Comparison of ENCODE assay signal across 15 cellular contexts in the genomic region with DNA sequence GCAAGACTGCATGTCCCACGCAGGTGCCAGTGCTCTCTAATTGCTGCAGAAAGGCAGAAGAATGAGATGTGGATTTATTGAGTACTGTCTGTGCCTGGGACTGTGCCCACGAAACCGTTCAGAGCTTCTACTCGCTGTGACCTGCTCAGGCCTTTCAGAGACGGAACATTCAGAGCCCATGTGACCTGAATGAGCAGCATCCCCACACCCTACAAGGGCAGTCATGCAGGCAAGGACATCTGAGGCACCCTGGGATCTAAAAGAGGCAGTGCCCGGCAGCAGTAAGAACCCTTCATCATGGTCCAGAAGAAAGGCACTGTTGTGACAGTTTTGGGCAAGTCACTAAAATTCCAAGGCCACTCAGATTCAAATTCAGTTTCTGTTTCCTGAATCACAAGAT. TPM values are rescaled to one million over a fixed set of nuclear protein-coding genes. Genes with fewer than 3 reads are reported as not detected.
DNase-seq lines count a peak whose midpoint lies in the region; ATAC-seq and TF ChIP-seq lines count a peak whose summit lies in the region.
"Had no signal": no experiment of that assay in that cellular context is flagged by ENCODE, and none has a peak within 500 bp of the region (broad histone marks: within the 10 kb centered on the region; RNA-seq: fewer than 3 reads in every experiment).

No MANE protein-coding gene starts in this region.

- intact Hi-C loops in ascending aorta (cut with DNase I) = no loop called here
- intact Hi-C loops in right cardiac atrium (cut with DNase I) = no loop called here

- no peaks in the 10 kb centered on the region for H3K27me3 ChIP-seq in ascending aorta
- H3K27me3 ChIP-seq in right cardiac atrium (ENCODE audit: control insufficient read depth, insufficient read depth) = no peaks in the 10 kb centered on the region

- peaks cover 0 to 5% of the 10 kb centered on the region in 2 donors for H3K4me1 ChIP-seq in ascending aorta
- H3K4me1 ChIP-seq in right cardiac atrium (ENCODE audit: control insufficient read depth, insufficient read depth, low read length) = peaks cover 4% of the 10 kb centered on the region

- peak; percentile 86 to 88 for ATAC-seq in right cardiac atrium
- ATAC-seq: activated CD8-positive, alpha-beta T cell treated with anti-CD3 and anti-CD28 coated beads for 36 hours; effector memory CD8-positive, alpha-beta T cell; stimulated activated effector memory CD8-positive, alpha-beta T cell treated with anti-CD3 and anti-CD28 coated beads, Interleukin-12 subunit alpha, Interleukin-12 subunit beta, amount 100 ng/mL, for 72 hours had no signal

- H3K36me3 ChIP-seq in ascending aorta = no peaks in the 10 kb centered on the region

- H3K27ac ChIP-seq in ascending aorta = peak overlapping the region in 1 of 2 donors; percentile 63
- H3K27ac ChIP-seq in right cardiac atrium (ENCODE audit: low read length) = peak overlapping the region; percentile 63

- TF ChIP-seq CTCF in ascending aorta (IDR thresholded peaks at IDR 0.05) = no peak
- no peak for TF ChIP-seq CTCF in GM10266 (IDR thresholded peaks at IDR 0.05; ENCODE audit: control insufficient read depth, insufficient read depth, low read depth, missing control alignments)

- peak overlapping the region; percentile 8 to 23 for H3K4me3 ChIP-seq in ascending aorta
- no peak overlapping the region for H3K4me3 ChIP-seq in right cardiac atrium (ENCODE audit: low read length)

- DNase-seq in C1 segment of cervical spinal cord (lab: John Stamatoyannopoulos, UW) (peak in 9 of 14 donors; percentile 5 to 51 (median 28)), ascending aorta (ENCODE audit: low spot score in 2 of 2) (no peak), right cardiac atrium (peak in 2 of 3 donors; percentile 33 to 70), renal cortical epithelial cell (ENCODE audit: low read depth) (peak; percentile 70), GM10266 (ENCODE audit: extremely low spot score) (no peak), activated gamma-delta T cell treated with Interleukin-2 at 50 U/mL for 16 hours (no peak), NCI-H2081 (lab: John Stamatoyannopoulos, UW) (no peak), EL (no peak)
- DNase-seq: activated CD8-positive, alpha-beta T cell treated with anti-CD3 and anti-CD28 coated beads for 36 hours; activated naive CD4-positive, alpha-beta T cell; effector memory CD8-positive, alpha-beta T cell; H7; immature natural killer cell; NCI-H1048 had no signal

- no peaks in the 10 kb centered on the region for H3K9me3 ChIP-seq in ascending aorta
- no peaks in the 10 kb centered on the region for H3K9me3 ChIP-seq in right cardiac atrium (ENCODE audit: control insufficient read depth, low read length)

- 39% methylated on average over 6 of the region's 6 CpGs for WGBS in right cardiac atrium

RNA-seq across cellular contexts. Expression of gene COL4A3, which starts 15.9 kb away (rescaled TPM):
- total RNA-seq in ascending aorta (1.1 TPM), right cardiac atrium (10 to 100 TPM in 1 of 4 donors, 1 to 10 TPM in 3; 6.2 to 11.0 (median 7.1) TPM), renal cortical epithelial cell (1.7 and 30.8 TPM in 2 replicates)
- polyA plus RNA-seq in right cardiac atrium = 4.7 TPM
- total RNA-seq: activated CD8-positive, alpha-beta T cell treated with anti-CD3 and anti-CD28 coated beads for 36 hours had no signal

RNA-seq across cellular contexts. Expression of gene COL4A4, which starts 16.3 kb away (rescaled TPM):
- total RNA-seq in ascending aorta (20.5 TPM), right cardiac atrium (10 to 100 TPM; 13.1 to 17.2 (median 15.3) TPM), renal cortical epithelial cell (9.9 and 41.9 TPM in 2 replicates)
- polyA plus RNA-seq in right cardiac atrium = 3.6 TPM
- total RNA-seq: activated CD8-positive, alpha-beta T cell treated with anti-CD3 and anti-CD28 coated beads for 36 hours had no signal

Comparison
In these comparisons a context has a peak if more than half of its experiments do, and no peak if none do; other contexts are left out.
1. DNase-seq: peak in C1 segment of cervical spinal cord (9 of 14), right cardiac atrium (2 of 3) and renal cortical epithelial cell (single experiment); none in ascending aorta (0 of 2), GM10266 (single experiment), activated gamma-delta T cell treated with Interleukin-2 at 50 U/mL for 16 hours (single experiment), NCI-H2081 (0 of 2) and EL (single experiment).